In the genomic region with DNA sequence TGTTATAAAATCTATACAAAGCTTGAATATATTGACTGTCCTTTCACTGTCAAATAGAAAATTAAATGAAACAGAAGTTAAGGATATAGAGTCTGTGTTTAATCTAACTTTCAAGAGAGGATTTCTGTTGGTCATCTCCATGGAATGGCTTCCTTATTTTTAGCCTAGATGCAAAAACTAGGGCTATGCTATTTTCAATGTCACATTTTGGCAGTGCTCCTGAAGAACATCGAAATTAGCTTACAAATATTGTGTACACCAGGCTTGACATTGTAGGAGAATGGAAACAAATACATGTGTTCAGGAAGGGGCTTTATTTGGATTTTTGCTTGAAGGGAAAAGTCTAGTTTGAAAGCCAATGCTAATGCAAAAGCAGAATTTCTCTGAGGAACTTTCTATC, we compare ENCODE assay signal across 29 cellular contexts.
"Had no signal": no experiment of that assay in that cellular context is flagged by ENCODE, and none has a peak within 500 bp of the region (broad histone marks: within the 10 kb centered on the region; RNA-seq: fewer than 3 reads in every experiment).

No MANE protein-coding gene starts in this region.

- H3K4me3 Mint-ChIP-seq: activated CD4-positive, alpha-beta T cell treated with anti-CD3 and anti-CD28 coated beads for 36 hours; activated CD4-positive, alpha-beta T cell treated with anti-CD3 and anti-CD28 coated beads, Interleukin-2, amount 10 ng/mL, durations not matched to agents 7 days and 5 days; activated CD8-positive, alpha-beta T cell treated with anti-CD3 and anti-CD28 coated beads, Interleukin-2, amount 10 ng/mL, durations not matched to agents 7 days and 5 days; activated T-cell treated with anti-CD3 and anti-CD28 coated beads, Interleukin-2, amount 50 U/mL, for 24 hours; T-helper 1 cell treated with Interleukin-12 subunit alpha and Interleukin-12 subunit beta and Interleukin-4 antibody, amounts not matched to agents 30 μg/mL and 1 μg/mL, for 36 hours; T-helper 2 cell treated with Interferon-gamma antibody and Interleukin-4, amounts not matched to agents 5 μg/mL and 100 μg/mL, for 36 hours had no signal

- H3K9me3 Mint-ChIP-seq: activated CD4-positive, alpha-beta T cell treated with anti-CD3 and anti-CD28 coated beads, Interleukin-2, amount 10 ng/mL, durations not matched to agents 7 days and 5 days; activated T-cell treated with anti-CD3 and anti-CD28 coated beads, Interleukin-2, amount 50 U/mL, for 24 hours; activated T-helper 2 cell treated with anti-CD3 and anti-CD28 coated beads, Interferon-gamma antibody, Interleukin-2, Interleukin-4, amounts not matched to agents 10 μg/mL and 5 μg/mL and 100 μg/mL, durations not matched to agents 14 hours and 24 hours and 36 hours; T-helper 1 cell treated with Interleukin-12 subunit alpha and Interleukin-12 subunit beta and Interleukin-4 antibody, amounts not matched to agents 30 μg/mL and 1 μg/mL, for 36 hours; T-helper 2 cell treated with Interferon-gamma antibody and Interleukin-4, amounts not matched to agents 5 μg/mL and 100 μg/mL, for 36 hours had no signal

- H3K4me3 ChIP-seq: adrenal gland, body of pancreas, breast epithelium, SJCRH30, SK-N-MC had no signal

- H3K27ac Mint-ChIP-seq: activated CD4-positive, alpha-beta T cell treated with anti-CD3 and anti-CD28 coated beads for 36 hours; activated CD4-positive, alpha-beta T cell treated with anti-CD3 and anti-CD28 coated beads, Interleukin-2, amount 10 ng/mL, durations not matched to agents 7 days and 5 days; activated CD8-positive, alpha-beta T cell treated with anti-CD3 and anti-CD28 coated beads, Interleukin-2, amount 10 ng/mL, durations not matched to agents 7 days and 5 days; activated naive CD4-positive, alpha-beta T cell treated with anti-CD3 and anti-CD28 coated beads, Interleukin-2, amount 50 U/mL, for 72 hours; activated T-cell treated with anti-CD3 and anti-CD28 coated beads, Interleukin-2, amount 50 U/mL, for 24 hours; activated T-helper 2 cell treated with anti-CD3 and anti-CD28 coated beads, Interferon-gamma antibody, Interleukin-2, Interleukin-4, amounts not matched to agents 10 μg/mL and 5 μg/mL and 100 μg/mL, durations not matched to agents 14 hours and 24 hours and 36 hours; T-helper 1 cell treated with Interleukin-12 subunit alpha and Interleukin-12 subunit beta and Interleukin-4 antibody, amounts not matched to agents 30 μg/mL and 1 μg/mL, for 36 hours; T-helper 2 cell treated with Interferon-gamma antibody and Interleukin-4, amounts not matched to agents 5 μg/mL and 100 μg/mL, for 36 hours had no signal

- H3K36me3 Mint-ChIP-seq: activated naive CD4-positive, alpha-beta T cell treated with anti-CD3 and anti-CD28 coated beads, Interleukin-2, amount 50 U/mL, for 72 hours had no signal

- H3K27ac ChIP-seq: adrenal gland, body of pancreas, breast epithelium, SJCRH30, SK-N-MC had no signal

- DNase-seq: activated CD4-positive, alpha-beta T cell treated with anti-CD3 and anti-CD28 coated beads for 36 hours; activated CD4-positive, alpha-beta T cell treated with anti-CD3 and anti-CD28 coated beads, Interleukin-2, amount 10 ng/mL, durations not matched to agents 7 days and 5 days; activated CD4-positive, alpha-beta T cell treated with anti-CD3 and anti-CD28 coated beads, Interleukin-2, amount 50 U/mL, for 48 hours; activated CD8-positive, alpha-beta T cell treated with anti-CD3 and anti-CD28 coated beads, Interleukin-2, amount 10 ng/mL, durations not matched to agents 7 days and 5 days; activated gamma-delta T cell; activated naive CD4-positive, alpha-beta T cell treated with Interleukin-2 at 50 U/mL for 16 hours; activated T-cell treated with anti-CD3 and anti-CD28 coated beads, Interleukin-2, amount 50 U/mL, for 24 hours; adrenal gland; body of pancreas; KBM-7; MM.1S; MV-4-11; NCI-H1092; NCI-H1436 treated with DMSO at 0.1 percent for 48 hours; NCI-H1694 treated with DMSO at 0.1 percent for 48 hours; NCI-H2029; NCI-H2227 treated with DMSO at 0.1 percent for 48 hours; NCI-H446; NCI-H510A treated with DMSO at 0.1 percent for 48 hours; NCI-H526 treated with DMSO at 0.1 percent for 48 hours; NCI-H774; SHP77; SJCRH30 had no signal

- H3K27me3 ChIP-seq: adrenal gland, body of pancreas, breast epithelium, SJCRH30 had no signal

- H3K4me1 ChIP-seq: body of pancreas, breast epithelium, SJCRH30 had no signal

- ATAC-seq: activated CD4-positive, alpha-beta T cell treated with anti-CD3 and anti-CD28 coated beads for 36 hours; activated CD8-positive, alpha-beta T cell treated with anti-CD3 and anti-CD28 coated beads, Interleukin-2, amount 10 ng/mL, durations not matched to agents 7 days and 5 days; body of pancreas had no signal

- H3K27me3 Mint-ChIP-seq: activated CD4-positive, alpha-beta T cell treated with anti-CD3 and anti-CD28 coated beads for 36 hours; activated CD4-positive, alpha-beta T cell treated with anti-CD3 and anti-CD28 coated beads, Interleukin-2, amount 10 ng/mL, durations not matched to agents 7 days and 5 days; activated T-cell treated with anti-CD3 and anti-CD28 coated beads, Interleukin-2, amount 50 U/mL, for 24 hours had no signal

- H3K36me3 ChIP-seq: adrenal gland, breast epithelium had no signal

- H3K4me1 Mint-ChIP-seq: activated CD4-positive, alpha-beta T cell treated with anti-CD3 and anti-CD28 coated beads for 36 hours; activated CD4-positive, alpha-beta T cell treated with anti-CD3 and anti-CD28 coated beads, Interleukin-2, amount 10 ng/mL, durations not matched to agents 7 days and 5 days had no signal
